In the genomic region with DNA sequence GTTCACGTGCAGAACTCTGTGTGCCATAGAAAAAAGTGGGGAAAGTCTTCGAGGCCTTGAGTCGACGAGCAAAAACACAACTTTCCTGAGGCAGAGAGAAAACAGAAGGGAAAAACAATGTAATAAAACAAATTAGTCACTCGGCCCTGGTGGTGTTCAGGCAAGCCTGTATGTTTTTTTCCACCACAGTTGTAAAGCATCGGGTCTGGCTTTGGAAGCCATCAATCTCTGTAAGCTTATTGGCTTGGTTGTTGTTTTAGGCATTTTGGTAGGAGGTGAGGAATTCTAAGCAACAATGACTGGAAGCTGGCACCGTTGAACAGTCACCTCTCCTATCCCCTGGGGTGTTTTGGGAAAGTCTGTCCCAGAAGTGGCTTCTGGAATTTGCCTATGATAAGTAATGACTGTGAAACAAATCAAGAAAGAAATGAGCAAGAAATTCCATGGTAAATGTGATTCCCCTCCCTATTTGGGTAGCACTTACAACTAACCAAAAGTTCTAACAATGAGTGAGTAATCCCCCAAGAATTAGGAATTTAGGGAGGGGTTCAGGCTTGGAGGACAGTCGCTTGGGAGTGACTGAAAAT, we compare ENCODE assay signal across 11 cellular contexts. TPM values are rescaled to one million over a fixed set of nuclear protein-coding genes. Genes with fewer than 3 reads are reported as not detected.
DNase-seq lines count a peak whose midpoint lies in the region; ATAC-seq and TF ChIP-seq lines count a peak whose summit lies in the region.
"Had no signal": no experiment of that assay in that cellular context is flagged by ENCODE, and none has a peak within 500 bp of the region (broad histone marks: within the 10 kb centered on the region; RNA-seq: fewer than 3 reads in every experiment).

No MANE protein-coding gene starts in this region.

- POLR2A ChIA-PET in CD4-positive, alpha-beta T cell (lab: Charles Lee): no interaction called here

- H3K27me3 Mint-ChIP-seq in CD4-positive, alpha-beta T cell: peaks cover 66% of the 10 kb centered on the region
- peaks cover 56% of the 10 kb centered on the region for H3K27me3 Mint-ChIP-seq in activated CD4-positive, alpha-beta T cell treated with anti-CD3 and anti-CD28 coated beads, Interleukin-2, amount 10 ng/mL, durations not matched to agents 24 days and 14 days

- peaks cover 45% of the 10 kb centered on the region for H3K27me3 ChIP-seq in CD4-positive, alpha-beta T cell (ENCODE audit: control insufficient read depth, insufficient read depth, low read length)
- peaks cover 0 to 15% (median 0%) of the 10 kb centered on the region in 45 donors for H3K27me3 ChIP-seq in dorsolateral prefrontal cortex

- no peak for ATAC-seq in CD4-positive, alpha-beta T cell (ENCODE audit: poor library complexity)
- ATAC-seq: naive thymus-derived CD4-positive, alpha-beta T cell had no signal

- H3K36me3 Mint-ChIP-seq in CD4-positive, alpha-beta T cell (ENCODE audit: low read depth): no peaks in the 10 kb centered on the region
- H3K36me3 Mint-ChIP-seq in activated CD4-positive, alpha-beta T cell treated with anti-CD3 and anti-CD28 coated beads, Interleukin-2, amount 10 ng/mL, durations not matched to agents 24 days and 14 days (ENCODE audit: low read depth): no peaks in the 10 kb centered on the region
- H3K36me3 Mint-ChIP-seq: naive thymus-derived CD4-positive, alpha-beta T cell had no signal

- CTCF ChIA-PET in CD4-positive, alpha-beta T cell (lab: Charles Lee): interaction anchor here (1.3 kb wide), 1 partner anchor 43 kb away, joined by 3 read pairs; no protein-coding TSS in a partner anchor

- no peak for TF ChIP-seq CTCF in CD4-positive, alpha-beta T cell (IDR thresholded peaks at IDR 0.05)
- no peak for TF ChIP-seq CTCF in dorsolateral prefrontal cortex (IDR thresholded peaks at IDR 0.05 in 54 of 56, conservative IDR thresholded peaks at IDR 0.05 in 2 of 56; ENCODE audit: low read depth in 1 of 56, partially characterized antibody in 56 of 56)

- H3K27ac Mint-ChIP-seq in CD4-positive, alpha-beta T cell: no peak overlapping the region
- H3K27ac Mint-ChIP-seq in activated CD4-positive, alpha-beta T cell treated with anti-CD3 and anti-CD28 coated beads, Interleukin-2, amount 10 ng/mL, durations not matched to agents 24 days and 14 days: no peak overlapping the region

- H3K9me3 ChIP-seq in CD4-positive, alpha-beta T cell (ENCODE audit: control insufficient read depth, low read length): no peaks in the 10 kb centered on the region

- intact Hi-C loops in CD4-positive, alpha-beta T cell (cut with DNase I, micrococcal nuclease): loop anchor here (5.0 to 10.0 kb wide), 3 partner anchors 45 to 585 kb away; no protein-coding TSS in a partner anchor
- intact Hi-C loops in activated CD4-positive, alpha-beta T cell treated with anti-CD3 and anti-CD28 coated beads, Interleukin-2, amount 10 ng/mL, durations not matched to agents 24 days and 14 days (cut with micrococcal nuclease): loop anchor here (2.0 to 5.0 kb wide), 2 partner anchors 41 to 588 kb away; no protein-coding TSS in a partner anchor
- intact Hi-C loops in dorsolateral prefrontal cortex (cut with DNase I): loop anchor here (5.0 to 10.0 kb wide), 3 partner anchors 175 to 435 kb away; no protein-coding TSS in a partner anchor

- no peak overlapping the region for H3K27ac ChIP-seq in CD4-positive, alpha-beta T cell (ENCODE audit: low read depth, low read length)
- H3K27ac ChIP-seq in dorsolateral prefrontal cortex: no peak overlapping the region
- H3K27ac ChIP-seq: PC-9 had no signal

- no peaks in the 10 kb centered on the region for H3K4me1 Mint-ChIP-seq in CD4-positive, alpha-beta T cell (ENCODE audit: low read depth)
- H3K4me1 Mint-ChIP-seq in activated CD4-positive, alpha-beta T cell treated with anti-CD3 and anti-CD28 coated beads, Interleukin-2, amount 10 ng/mL, durations not matched to agents 24 days and 14 days: no peaks in the 10 kb centered on the region

- H3K4me3 Mint-ChIP-seq in CD4-positive, alpha-beta T cell: no peak overlapping the region
- H3K4me3 Mint-ChIP-seq in activated CD4-positive, alpha-beta T cell treated with anti-CD3 and anti-CD28 coated beads, Interleukin-2, amount 10 ng/mL, durations not matched to agents 24 days and 14 days: no peak overlapping the region
- H3K4me3 Mint-ChIP-seq: naive thymus-derived CD4-positive, alpha-beta T cell had no signal

- H3K4me3 ChIP-seq in dorsolateral prefrontal cortex: peak overlapping the region in 10 of 59 donors; percentile 3 to 82 (median 71)
- H3K4me3 ChIP-seq: PC-9 had no signal

- no peaks in the 10 kb centered on the region for H3K9me3 Mint-ChIP-seq in CD4-positive, alpha-beta T cell
- no peaks in the 10 kb centered on the region for H3K9me3 Mint-ChIP-seq in activated CD4-positive, alpha-beta T cell treated with anti-CD3 and anti-CD28 coated beads, Interleukin-2, amount 10 ng/mL, durations not matched to agents 24 days and 14 days

- DNase-seq in H4 (ENCODE audit: low spot score) (peak; percentile 15), amniotic epithelial cell (ENCODE audit: low read depth) (peak; percentile 73), glomerular visceral epithelial cell (ENCODE audit: extremely low spot score) (peak; percentile 68), stromal cell of bone marrow (ENCODE audit: low read depth) (peak; percentile 45), SIG-M5 treated with dmso at 0.1 percent for 504 hours (lab: John Stamatoyannopoulos, UW; ENCODE audit: unreplicated experiment) (no peak), dorsolateral prefrontal cortex (no peak)
- no peak for DNase-seq in CD4-positive, alpha-beta T cell
- no peak for DNase-seq in activated CD4-positive, alpha-beta T cell treated with anti-CD3 and anti-CD28 coated beads, Interleukin-2, amount 10 ng/mL, durations not matched to agents 24 days and 14 days
- DNase-seq: naive thymus-derived CD4-positive, alpha-beta T cell; NCI-H1092; PC-9 had no signal

RNA-seq across cellular contexts. Expression of a gene that starts 2.8 kb away (rescaled TPM):
- 0.51 TPM in 1 of 2 replicates, not detected in the other for total RNA-seq in H4 (2014; rRNA removed; shearing (Covaris generic))
- total RNA-seq in CD4-positive, alpha-beta T cell: not detected
- not detected in 2 replicates for total RNA-seq in activated CD4-positive, alpha-beta T cell treated with anti-CD3 and anti-CD28 coated beads, Interleukin-2, amount 10 ng/mL, durations not matched to agents 24 days and 14 days
- total RNA-seq in dorsolateral prefrontal cortex: 100 to 1,000 TPM in 5 of 120 experiments, 10 to 100 TPM in 115; 16.1 to 129 (median 65.8) TPM
- total RNA-seq: naive thymus-derived CD4-positive, alpha-beta T cell had no signal

Comparison
In these comparisons a context has a peak if more than half of its experiments do, and no peak if none do; other contexts are left out.
1. DNase-seq: peak in H4 (single experiment), amniotic epithelial cell (single experiment), glomerular visceral epithelial cell (single experiment) and stromal cell of bone marrow (single experiment); none in SIG-M5 treated with dmso at 0.1 percent for 504 hours (single experiment), CD4-positive, alpha-beta T cell (0 of 10), activated CD4-positive, alpha-beta T cell treated with anti-CD3 and anti-CD28 coated beads, Interleukin-2, amount 10 ng/mL, durations not matched to agents 24 days and 14 days (single experiment) and dorsolateral prefrontal cortex (0 of 10).
2. RNA of a gene that starts 2.8 kb away (total RNA-seq): 16.1 to 129 TPM in dorsolateral prefrontal cortex; 0.51 TPM in H4, not detected in CD4-positive, alpha-beta T cell and not detected in activated CD4-positive, alpha-beta T cell treated with anti-CD3 and anti-CD28 coated beads, Interleukin-2, amount 10 ng/mL, durations not matched to agents 24 days and 14 days; every median in the first group is over 10 times any median in the second.